Comparison of ENCODE assay signal across 8 cellular contexts in the genomic region with DNA sequence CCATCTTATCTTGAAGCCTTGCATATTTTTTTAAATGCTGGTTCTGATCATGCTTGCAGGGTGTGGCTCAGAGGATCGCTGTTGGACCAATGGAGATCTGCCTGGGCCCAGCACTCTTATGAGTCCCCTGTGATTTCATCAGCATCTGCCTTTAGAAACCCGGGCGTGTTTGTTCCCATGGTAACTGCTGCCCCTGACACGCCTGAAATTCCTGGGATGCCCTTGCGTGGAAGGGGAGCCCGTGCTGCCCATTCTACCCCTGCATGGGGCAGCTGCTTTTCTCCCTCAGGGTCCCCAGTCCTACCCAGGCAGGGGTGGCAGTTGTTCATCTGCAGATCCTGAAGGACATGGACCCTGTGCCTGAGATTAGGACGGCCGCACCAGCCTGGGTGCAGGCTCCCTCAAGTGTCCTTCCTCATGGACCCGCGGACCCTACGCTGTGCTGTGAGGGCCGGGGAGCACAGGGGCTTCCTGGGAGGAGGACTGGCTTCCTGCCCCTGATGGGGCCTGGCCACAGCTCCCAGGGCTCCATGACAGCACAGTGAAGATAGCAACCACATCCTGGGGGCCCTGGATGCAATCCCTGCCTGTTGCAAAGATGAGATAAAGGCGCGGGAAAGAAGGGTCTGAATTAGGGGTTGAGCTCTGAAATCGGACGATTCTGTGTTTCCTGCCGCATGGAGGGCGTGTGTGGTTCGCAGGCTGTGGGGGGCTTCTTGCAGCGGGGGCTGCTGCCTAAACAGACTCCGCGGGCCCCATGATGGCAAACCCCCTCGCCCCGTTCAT.
DNase-seq lines count a peak whose midpoint lies in the region; ATAC-seq and TF ChIP-seq lines count a peak whose summit lies in the region.

No MANE protein-coding gene starts in this region.

- H3K27me3 Mint-ChIP-seq in activated CD8-positive, alpha-beta T cell treated with anti-CD3 and anti-CD28 coated beads for 36 hours: no peaks in the 10 kb centered on the region

- H3K9me3 Mint-ChIP-seq in activated CD8-positive, alpha-beta T cell treated with anti-CD3 and anti-CD28 coated beads for 36 hours: no peaks in the 10 kb centered on the region

- peaks cover 11% of the 10 kb centered on the region for H3K4me1 Mint-ChIP-seq in activated CD8-positive, alpha-beta T cell treated with anti-CD3 and anti-CD28 coated beads for 36 hours (ENCODE audit: low read depth)

- CTCF ChIA-PET in activated CD8-positive, alpha-beta T cell treated with anti-CD3 and anti-CD28 coated beads for 36 hours (lab: Charles Lee): interaction anchor here (1.6 kb wide), 1 partner anchor 139 kb away, joined by 4 read pairs; no protein-coding TSS in a partner anchor

- no peak for TF ChIP-seq POLR2A in gastrocnemius medialis (IDR thresholded peaks at IDR 0.05)

- no peak for DNase-seq in Right ventricle myocardium inferior (ENCODE audit: missing footprints)
- no peak for DNase-seq in cardiac septum (ENCODE audit: low spot score)
- DNase-seq in activated CD8-positive, alpha-beta T cell treated with anti-CD3 and anti-CD28 coated beads for 36 hours: peak; percentile 40
- DNase-seq in cardiac muscle cell (ENCODE audit: low read depth in 1 of 2, low spot score in 1 of 2): peak in 1 of 2 donors; percentile 92
- no peak for DNase-seq in gastrocnemius medialis
- DNase-seq in NCI-H2107 (lab: John Stamatoyannopoulos, UW): no peak
- no peak for DNase-seq in HuH-7.5 (ENCODE audit: low spot score)

- intact Hi-C loops in Right ventricle myocardium inferior (cut with DNase I): no loop called here
- intact Hi-C loops in cardiac septum (cut with DNase I): loop anchor here (10.0 kb wide), 1 partner anchor 272 kb away; no protein-coding TSS in a partner anchor
- intact Hi-C loops in activated CD8-positive, alpha-beta T cell treated with anti-CD3 and anti-CD28 coated beads for 36 hours (cut with micrococcal nuclease): no loop called here
- intact Hi-C loops in gastrocnemius medialis (cut with DNase I; ENCODE audit: low total_unique reads): no loop called here

- no peak for TF ChIP-seq CTCF in activated CD8-positive, alpha-beta T cell treated with anti-CD3 and anti-CD28 coated beads for 36 hours (IDR thresholded peaks at IDR 0.05)
- TF ChIP-seq CTCF in cardiac muscle cell (IDR thresholded peaks at IDR 0.05; ENCODE audit: low read depth, low read length) (no peak), gastrocnemius medialis (IDR thresholded peaks at IDR 0.05 in 4 of 5, conservative IDR thresholded peaks at IDR 0.05 in 1 of 5) (no peak)

- POLR2A ChIA-PET in activated CD8-positive, alpha-beta T cell treated with anti-CD3 and anti-CD28 coated beads for 36 hours (lab: Charles Lee): no interaction called here

- H3K4me3 Mint-ChIP-seq in activated CD8-positive, alpha-beta T cell treated with anti-CD3 and anti-CD28 coated beads for 36 hours: peak overlapping the region; percentile 69

- H3K27ac ChIP-seq in cardiac muscle cell (no peak overlapping the region), gastrocnemius medialis (no peak overlapping the region)

- H3K9me3 ChIP-seq in cardiac muscle cell (ENCODE audit: low read depth): no peaks in the 10 kb centered on the region
- H3K9me3 ChIP-seq in gastrocnemius medialis: no peaks in the 10 kb centered on the region

- H3K27ac Mint-ChIP-seq in activated CD8-positive, alpha-beta T cell treated with anti-CD3 and anti-CD28 coated beads for 36 hours: peak overlapping the region; percentile 55

- H3K27me3 ChIP-seq in cardiac muscle cell: no peaks in the 10 kb centered on the region
- H3K27me3 ChIP-seq in gastrocnemius medialis: no peaks in the 10 kb centered on the region

- H3K36me3 Mint-ChIP-seq in activated CD8-positive, alpha-beta T cell treated with anti-CD3 and anti-CD28 coated beads for 36 hours (ENCODE audit: low read depth): peaks cover 3% of the 10 kb centered on the region

- in situ Hi-C loops in gastrocnemius medialis (cut with MboI; ENCODE audit: low sequenced_read_pairs in 4 of 4): no loop called here

- ATAC-seq in Right ventricle myocardium inferior (peak; percentile 84), gastrocnemius medialis (peak in 1 of 2 donors; percentile 55), GM18870 (IDR thresholded peaks at IDR 0.05; ENCODE audit: unreplicated experiment) (no peak)
- ATAC-seq in activated CD8-positive, alpha-beta T cell treated with anti-CD3 and anti-CD28 coated beads for 36 hours: peak; percentile 55

- H3K4me1 ChIP-seq in cardiac muscle cell (ENCODE audit: low read depth) (peaks cover 5% of the 10 kb centered on the region), gastrocnemius medialis (peaks cover 0 to 13% of the 10 kb centered on the region in 2 donors)

- H3K36me3 ChIP-seq in cardiac muscle cell (no peaks in the 10 kb centered on the region), gastrocnemius medialis (no peaks in the 10 kb centered on the region)

- H3K4me3 ChIP-seq in cardiac muscle cell (peak overlapping the region; percentile 37), gastrocnemius medialis (peak overlapping the region; percentile 23 to 44 (median 34))
